ENCODE assay signal across 2 cellular contexts in the genomic region with DNA sequence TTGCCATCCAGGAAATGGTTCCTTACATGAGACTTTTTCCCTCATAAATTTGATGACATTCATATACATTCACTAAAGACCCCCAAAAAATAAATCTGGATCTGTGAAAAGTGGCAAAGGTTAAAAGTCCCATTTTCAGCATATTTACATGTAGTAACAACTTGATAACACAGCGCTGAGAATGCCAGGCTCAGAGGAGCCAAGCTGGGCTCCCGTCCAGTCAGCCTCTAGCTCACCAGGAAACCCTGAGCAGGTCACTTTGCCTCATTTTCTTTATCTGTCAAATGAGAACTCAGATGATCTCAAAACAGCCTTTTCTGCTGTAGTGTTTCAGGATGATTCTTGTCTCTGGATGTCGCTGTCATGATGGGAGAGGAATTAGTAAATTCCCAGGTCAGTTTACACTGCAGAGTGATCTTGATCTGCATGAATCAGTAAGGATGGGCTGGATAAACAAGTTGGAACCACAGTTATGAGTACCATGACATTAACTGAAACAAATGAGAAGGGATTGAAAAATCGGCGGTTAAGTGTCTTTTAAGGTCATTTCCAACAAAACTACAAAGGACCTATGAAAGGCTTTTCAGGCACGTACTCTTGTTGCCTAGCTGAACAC.
TF ChIP-seq lines count a peak whose summit lies in the region.

No MANE protein-coding gene starts in this region.

TF ChIP-seq in liver, 16 proteins besides CTCF, POLR2A, EP300 and RAD21 (continued from another document):
- TF ChIP-seq HNF4A (conservative IDR thresholded peaks at IDR 0.05): peak; percentile 63 to 70
- no peak for TF ChIP-seq YY1 (IDR thresholded peaks at IDR 0.05)
- no peak for TF ChIP-seq SP1 (IDR thresholded peaks at IDR 0.05)
- TF ChIP-seq MAX (IDR thresholded peaks at IDR 0.05): no peak
- peak; percentile 19 for TF ChIP-seq HNF4G (IDR thresholded peaks at IDR 0.05)
- peak; percentile 45 for TF ChIP-seq FOXA2 (IDR thresholded peaks at IDR 0.05)
- TF ChIP-seq GABPA (IDR thresholded peaks at IDR 0.05 in 1 of 2, conservative IDR thresholded peaks at IDR 0.05 in 1 of 2): no peak
- TF ChIP-seq JUND (IDR thresholded peaks at IDR 0.05): peak in 1 of 2 donors; percentile 38
- TF ChIP-seq RXRA (IDR thresholded peaks at IDR 0.05): peak; percentile 62 to 71
- TF ChIP-seq, protein P1, sequence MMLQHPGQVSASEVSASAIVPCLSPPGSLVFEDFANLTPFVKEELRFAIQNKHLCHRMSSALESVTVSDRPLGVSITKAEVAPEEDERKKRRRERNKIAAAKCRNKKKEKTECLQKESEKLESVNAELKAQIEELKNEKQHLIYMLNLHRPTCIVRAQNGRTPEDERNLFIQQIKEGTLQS (IDR thresholded peaks at IDR 0.05): no peak
- no peak for TF ChIP-seq TAF1 (conservative IDR thresholded peaks at IDR 0.05)
- no peak for TF ChIP-seq EGR1 (IDR thresholded peaks at IDR 0.05; ENCODE audit: low read depth in 2 of 2)
- TF ChIP-seq, protein P2, sequence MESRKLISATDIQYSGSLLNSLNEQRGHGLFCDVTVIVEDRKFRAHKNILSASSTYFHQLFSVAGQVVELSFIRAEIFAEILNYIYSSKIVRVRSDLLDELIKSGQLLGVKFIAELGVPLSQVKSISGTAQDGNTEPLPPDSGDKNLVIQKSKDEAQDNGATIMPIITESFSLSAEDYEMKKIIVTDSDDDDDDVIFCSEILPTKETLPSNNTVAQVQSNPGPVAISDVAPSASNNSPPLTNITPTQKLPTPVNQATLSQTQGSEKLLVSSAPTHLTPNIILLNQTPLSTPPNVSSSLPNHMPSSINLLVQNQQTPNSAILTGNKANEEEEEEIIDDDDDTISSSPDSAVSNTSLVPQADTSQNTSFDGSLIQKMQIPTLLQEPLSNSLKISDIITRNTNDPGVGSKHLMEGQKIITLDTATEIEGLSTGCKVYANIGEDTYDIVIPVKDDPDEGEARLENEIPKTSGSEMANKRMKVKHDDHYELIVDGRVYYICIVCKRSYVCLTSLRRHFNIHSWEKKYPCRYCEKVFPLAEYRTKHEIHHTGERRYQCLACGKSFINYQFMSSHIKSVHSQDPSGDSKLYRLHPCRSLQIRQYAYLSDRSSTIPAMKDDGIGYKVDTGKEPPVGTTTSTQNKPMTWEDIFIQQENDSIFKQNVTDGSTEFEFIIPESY (IDR thresholded peaks at IDR 0.05): no peak
- no peak for TF ChIP-seq FOXA1 (IDR thresholded peaks at IDR 0.05)
- TF ChIP-seq, protein P3, sequence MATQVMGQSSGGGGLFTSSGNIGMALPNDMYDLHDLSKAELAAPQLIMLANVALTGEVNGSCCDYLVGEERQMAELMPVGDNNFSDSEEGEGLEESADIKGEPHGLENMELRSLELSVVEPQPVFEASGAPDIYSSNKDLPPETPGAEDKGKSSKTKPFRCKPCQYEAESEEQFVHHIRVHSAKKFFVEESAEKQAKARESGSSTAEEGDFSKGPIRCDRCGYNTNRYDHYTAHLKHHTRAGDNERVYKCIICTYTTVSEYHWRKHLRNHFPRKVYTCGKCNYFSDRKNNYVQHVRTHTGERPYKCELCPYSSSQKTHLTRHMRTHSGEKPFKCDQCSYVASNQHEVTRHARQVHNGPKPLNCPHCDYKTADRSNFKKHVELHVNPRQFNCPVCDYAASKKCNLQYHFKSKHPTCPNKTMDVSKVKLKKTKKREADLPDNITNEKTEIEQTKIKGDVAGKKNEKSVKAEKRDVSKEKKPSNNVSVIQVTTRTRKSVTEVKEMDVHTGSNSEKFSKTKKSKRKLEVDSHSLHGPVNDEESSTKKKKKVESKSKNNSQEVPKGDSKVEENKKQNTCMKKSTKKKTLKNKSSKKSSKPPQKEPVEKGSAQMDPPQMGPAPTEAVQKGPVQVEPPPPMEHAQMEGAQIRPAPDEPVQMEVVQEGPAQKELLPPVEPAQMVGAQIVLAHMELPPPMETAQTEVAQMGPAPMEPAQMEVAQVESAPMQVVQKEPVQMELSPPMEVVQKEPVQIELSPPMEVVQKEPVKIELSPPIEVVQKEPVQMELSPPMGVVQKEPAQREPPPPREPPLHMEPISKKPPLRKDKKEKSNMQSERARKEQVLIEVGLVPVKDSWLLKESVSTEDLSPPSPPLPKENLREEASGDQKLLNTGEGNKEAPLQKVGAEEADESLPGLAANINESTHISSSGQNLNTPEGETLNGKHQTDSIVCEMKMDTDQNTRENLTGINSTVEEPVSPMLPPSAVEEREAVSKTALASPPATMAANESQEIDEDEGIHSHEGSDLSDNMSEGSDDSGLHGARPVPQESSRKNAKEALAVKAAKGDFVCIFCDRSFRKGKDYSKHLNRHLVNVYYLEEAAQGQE (IDR thresholded peaks at IDR 0.05): no peak

TF ChIP-seq in HepG2, 621 proteins besides CTCF, POLR2A, EP300 and RAD21:
- TF ChIP-seq SIX4 (CRISPR knock-in tag; IDR thresholded peaks at IDR 0.05) (no peak), EZH2 (conservative IDR thresholded peaks at IDR 0.05; ENCODE audit: low read depth, low read length) (no peak)
